In the genomic region with DNA sequence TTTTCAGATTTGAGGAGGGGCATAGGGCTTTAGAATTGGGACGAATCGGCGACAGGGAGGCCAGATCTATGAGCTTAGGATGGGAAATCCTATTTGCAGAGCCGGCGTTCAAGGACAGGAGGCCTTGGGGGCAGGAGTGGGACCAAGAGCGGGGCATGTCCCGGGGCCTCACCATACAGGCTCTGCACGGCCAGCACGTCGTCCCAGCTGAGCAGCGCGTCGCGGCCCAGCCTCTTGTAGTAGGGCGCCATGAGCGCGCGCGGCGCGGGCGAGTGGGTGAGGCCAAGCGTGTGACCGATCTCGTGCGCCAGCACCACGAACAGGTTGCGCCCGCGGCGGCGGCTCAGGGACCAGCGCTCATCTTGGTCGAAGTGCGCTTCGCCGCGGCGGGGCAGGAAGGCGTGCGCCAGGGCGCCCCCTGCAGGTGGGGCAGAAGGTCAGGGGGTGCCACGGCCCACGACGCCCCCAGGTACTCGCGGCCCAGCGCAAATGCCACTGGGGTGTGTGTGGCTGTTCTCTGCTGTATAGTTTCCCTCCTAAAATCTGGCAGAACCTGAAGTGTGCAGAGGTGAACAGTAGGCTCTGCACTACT, we compare ENCODE assay signal across 22 cellular contexts. TPM values are rescaled to one million over a fixed set of nuclear protein-coding genes. Genes with fewer than 3 reads are reported as not detected.
DNase-seq lines count a peak whose midpoint lies in the region; ATAC-seq and TF ChIP-seq lines count a peak whose summit lies in the region.
"Had no signal": no experiment of that assay in that cellular context is flagged by ENCODE, and none has a peak within 500 bp of the region (broad histone marks: within the 10 kb centered on the region; RNA-seq: fewer than 3 reads in every experiment).

No MANE protein-coding gene starts in this region.

- H3K27ac ChIP-seq in SK-N-SH (ENCODE audit: low read depth in 2 of 2, low read length in 1 of 2) (no peak overlapping the region), endodermal cell (ENCODE audit: low read depth, low read length) (no peak overlapping the region), testis (no peak overlapping the region)

- peaks cover 12% of the 10 kb centered on the region for H3K4me1 Mint-ChIP-seq in endodermal cell

- H3K79me2 ChIP-seq in SK-N-SH (ENCODE audit: insufficient read depth): no peaks in the 10 kb centered on the region
- H3K79me2 ChIP-seq in Loucy (ENCODE audit: insufficient read depth, low read length): no peaks in the 10 kb centered on the region

- TF ChIP-seq POLR2A in testis (IDR thresholded peaks at IDR 0.05): no peak

- POLR2A ChIA-PET in SK-N-SH (lab: Yijun Ruan, JAX): interaction anchor here (1.0 to 1.6 kb wide), 2 partner anchors 17 to 39 kb away, joined by 5 to 7 read pairs; partner anchors contain the start of gene TAF15

- H3K9me2 ChIP-seq in SK-N-SH (no peaks in the 10 kb centered on the region), Loucy (replicated peaks; ENCODE audit: low read depth, low read length) (no peaks in the 10 kb centered on the region)

- no peak overlapping the region for H3K4me2 ChIP-seq in SK-N-SH
- H3K4me2 ChIP-seq in Loucy (ENCODE audit: low read depth, low read length, poor library complexity, severe bottlenecking): no peak overlapping the region

- no peak overlapping the region for H3K9ac ChIP-seq in SK-N-SH
- no peak overlapping the region for H3K9ac ChIP-seq in Loucy (ENCODE audit: low read depth, low read length, poor library complexity, severe bottlenecking)
- no peak overlapping the region for H3K9ac ChIP-seq in endodermal cell (ENCODE audit: extremely low read depth, low read length, poor library complexity, severe bottlenecking)

- H2AFZ ChIP-seq in SK-N-SH (ENCODE audit: low read depth) (no peak overlapping the region), Loucy (ENCODE audit: low read length) (no peak overlapping the region)

- H3K9me3 Mint-ChIP-seq in endodermal cell: no peaks in the 10 kb centered on the region
- H3K9me3 Mint-ChIP-seq: CD8-positive, alpha-beta memory T cell; naive thymus-derived CD8-positive, alpha-beta T cell had no signal

- no peak for TF ChIP-seq RAD21 in SK-N-SH (IDR thresholded peaks at IDR 0.05; ENCODE audit: low read length)

- intact Hi-C loops in testis (cut with DNase I; ENCODE audit: low total_unique reads): loop anchor here (5.0 kb wide), 1 partner anchor 32 kb away; no protein-coding TSS in a partner anchor

- H3K27me3 Mint-ChIP-seq in endodermal cell (ENCODE audit: insufficient read depth): peaks cover 28% of the 10 kb centered on the region

- TF ChIP-seq EP300 in SK-N-SH (IDR thresholded peaks at IDR 0.05; ENCODE audit: borderline replicate concordance in 1 of 2, low read depth in 1 of 2, low read length in 1 of 2): no peak

- no peak overlapping the region for H3K4me3 Mint-ChIP-seq in endodermal cell
- H3K4me3 Mint-ChIP-seq: CD8-positive, alpha-beta memory T cell; naive thymus-derived CD8-positive, alpha-beta T cell had no signal

- TF ChIP-seq CTCF in SK-N-SH (IDR thresholded peaks at IDR 0.05) (peak; percentile 38), Loucy (conservative IDR thresholded peaks at IDR 0.05; ENCODE audit: low read length) (peak; percentile 45), endodermal cell (conservative IDR thresholded peaks at IDR 0.05) (peak; percentile 63), testis (IDR thresholded peaks at IDR 0.05) (peak in 2 of 3 experiments; percentile 3 to 28)

- no peak overlapping the region for H3K27ac Mint-ChIP-seq in endodermal cell
- H3K27ac Mint-ChIP-seq: CD8-positive, alpha-beta memory T cell had no signal

- H3K36me3 ChIP-seq in SK-N-SH (replicated peaks in 1 of 2; ENCODE audit: control insufficient read depth in 1 of 2, insufficient read depth in 2 of 2, low read length in 1 of 2): no peaks in the 10 kb centered on the region
- no peaks in the 10 kb centered on the region for H3K36me3 ChIP-seq in Loucy (ENCODE audit: insufficient read depth, low read length)
- no peaks in the 10 kb centered on the region for H3K36me3 ChIP-seq in endodermal cell (ENCODE audit: control insufficient read depth, insufficient read depth, low read length)
- no peaks in the 10 kb centered on the region for H3K36me3 ChIP-seq in testis (ENCODE audit: low read depth, missing control alignments)
- H3K36me3 ChIP-seq: tibial nerve had no signal

- CTCF ChIA-PET in SK-N-SH (lab: Yijun Ruan, JAX): interaction anchor here (0.7 to 31.2 kb wide), 7 partner anchors 11 to 157 kb away, joined by 3 to 809 read pairs (median 4); partner anchors contain the start of gene TAF15

- H3F3A ChIP-seq in SK-N-SH (replicated peaks; ENCODE audit: insufficient read depth) (no peaks in the 10 kb centered on the region), Loucy (ENCODE audit: low read depth) (no peaks in the 10 kb centered on the region)

- H3K36me3 Mint-ChIP-seq in endodermal cell (ENCODE audit: low read depth): no peaks in the 10 kb centered on the region
- H3K36me3 Mint-ChIP-seq: CD8-positive, alpha-beta memory T cell; naive thymus-derived CD8-positive, alpha-beta T cell had no signal

- H3K27me3 ChIP-seq in SK-N-SH (ENCODE audit: insufficient read depth) (no peaks in the 10 kb centered on the region), Loucy (ENCODE audit: insufficient read depth, low read length, poor library complexity, severe bottlenecking) (no peaks in the 10 kb centered on the region), endodermal cell (ENCODE audit: control insufficient read depth, insufficient read depth, low read length, poor library complexity, severe bottlenecking) (no peaks in the 10 kb centered on the region), testis (no peaks in the 10 kb centered on the region)
- H3K27me3 ChIP-seq: tibial nerve had no signal

- 94% methylated on average over 40 of the region's 48 CpGs for WGBS in SK-N-SH (ENCODE audit: low lambda C conversion rate)
- WGBS in endodermal cell (ENCODE audit: insufficient coverage in 1 of 2, insufficient read length in 1 of 2), 2 experiments: 94 to 95% methylated on average over 22 to 48 of the region's 48 CpGs
- 63 to 92% methylated on average over 24 to 48 of the region's 48 CpGs for WGBS in testis, 2 donors

- H3K4me3 ChIP-seq in SK-N-SH (ENCODE audit: low read depth in 2 of 2, low read length in 1 of 2) (no peak overlapping the region), Loucy (ENCODE audit: low read length, poor library complexity, severe bottlenecking) (no peak overlapping the region), endodermal cell (ENCODE audit: low read length) (no peak overlapping the region), testis (peak overlapping the region in 1 of 2 donors; percentile 3)
- H3K4me3 ChIP-seq: tibial nerve had no signal

- DNase-seq in SK-N-SH (peak; percentile 24), endodermal cell (no peak), testis (no peak), SKM-1 (lab: John Stamatoyannopoulos, UW; ENCODE audit: unreplicated experiment) (no peak), NCI-H1436 treated with DMSO at 0.1 percent for 48 hours (lab: John Stamatoyannopoulos, UW) (no peak)
- DNase-seq in stimulated activated naive CD8-positive, alpha-beta T cell treated with anti-CD3 and anti-CD28 coated beads, Interleukin-15, Interleukin-2, amounts not matched to agents 100 U/mL and 50 U/mL, for 24 hours: no peak
- DNase-seq: activated CD8-positive, alpha-beta memory T cell treated with anti-CD3 and anti-CD28 coated beads for 24 hours; activated effector memory CD4-positive, alpha-beta T cell treated with anti-CD3 and anti-CD28 coated beads, Interleukin-2, amount 50 U/mL, for 16 hours; aorta; CD8-positive, alpha-beta memory T cell; KBM-7; NCI-H2029; stimulated activated CD4-positive, alpha-beta T cell treated with anti-CD3 and anti-CD28 coated beads, Interleukin-2, amount 100 ng/mL, for 48 hours had no signal

- ATAC-seq in SK-N-SH treated with all-trans-retinoic acid at 6 μM for 48 hours: no peak
- ATAC-seq in stimulated activated naive CD8-positive, alpha-beta T cell treated with anti-CD3 and anti-CD28 coated beads, Interleukin-15, Interleukin-2, amounts not matched to agents 100 U/mL and 50 U/mL, for 24 hours: no peak
- ATAC-seq: naive thymus-derived CD8-positive, alpha-beta T cell; sciatic nerve had no signal

- H4K20me1 ChIP-seq in SK-N-SH (ENCODE audit: insufficient read depth) (no peaks in the 10 kb centered on the region), Loucy (ENCODE audit: insufficient read depth, low read length, poor library complexity, severe bottlenecking) (no peaks in the 10 kb centered on the region)

- H3K4me1 ChIP-seq in SK-N-SH (ENCODE audit: control insufficient read depth in 1 of 2, insufficient read depth in 2 of 2, low read depth in 1 of 2, low read length in 1 of 2): peaks cover 0 to 28% of the 10 kb centered on the region in 2 experiments; a peak in 1 of 4 replicates
- peaks cover 14% of the 10 kb centered on the region for H3K4me1 ChIP-seq in Loucy (ENCODE audit: insufficient read depth, low read length, poor library complexity, severe bottlenecking)
- no peaks in the 10 kb centered on the region for H3K4me1 ChIP-seq in endodermal cell (ENCODE audit: control insufficient read depth, insufficient read depth, low read length)
- peaks cover 30% of the 10 kb centered on the region for H3K4me1 ChIP-seq in testis

- no peaks in the 10 kb centered on the region for H3K9me3 ChIP-seq in SK-N-SH
- no peaks in the 10 kb centered on the region for H3K9me3 ChIP-seq in Loucy (ENCODE audit: insufficient read depth, low read depth, low read length)
- no peaks in the 10 kb centered on the region for H3K9me3 ChIP-seq in endodermal cell (ENCODE audit: control insufficient read depth, low read length)
- no peaks in the 10 kb centered on the region for H3K9me3 ChIP-seq in testis
- H3K9me3 ChIP-seq: tibial nerve had no signal

RNA-seq across cellular contexts. Expression of gene C17orf50, which starts 9.3 kb away (rescaled TPM):
- polyA plus RNA-seq in SK-N-SH (2012; rRNA removed) (0.05 TPM in 1 of 2 replicates, not detected in the other), testis (ENCODE audit: insufficient read depth, low read depth, low replicate concordance) (154 TPM)
- polyA plus RNA-seq in SK-N-SH (2012; cell fraction: cytosol; rRNA removed): 0.03 and 0.04 TPM in 2 replicates
- polyA plus RNA-seq in SK-N-SH (2012; cell fraction: nucleus; rRNA removed): not detected in 2 replicates
- total RNA-seq in endodermal cell (not detected), testis (100 to 1,000 TPM in 1 of 2 donors, 10 to 100 TPM in 1; 48.8 to 102 TPM)
- polyA plus RNA-seq in endodermal cell (2013, experiment 1 of 2): not detected
- not detected for polyA plus RNA-seq in endodermal cell (2013, experiment 2 of 2)
- total RNA-seq: aorta; CD8-positive, alpha-beta memory T cell; dermis microvascular lymphatic vessel endothelial cell; G401; H4; liver; sciatic nerve; tibial nerve had no signal
- polyA plus RNA-seq: aorta; CD8-positive, alpha-beta memory T cell; liver had no signal

RNA-seq across cellular contexts. Expression of gene GAS2L2, which starts 17.0 kb away (rescaled TPM):
- polyA plus RNA-seq in SK-N-SH (2012; rRNA removed): 0.02 TPM in 1 of 2 replicates, not detected in the other
- 0.01 TPM in 2 replicates for polyA plus RNA-seq in SK-N-SH (2012; cell fraction: cytosol; rRNA removed)
- 0.08 and 0.10 TPM in 2 replicates for polyA plus RNA-seq in SK-N-SH (2012; cell fraction: nucleus; rRNA removed)
- under 1 TPM in 1 of 2 donors, not detected in 1; 0.09 TPM for total RNA-seq in endodermal cell
- polyA plus RNA-seq in endodermal cell (2013, experiment 1 of 2): 0.11 TPM
- 0.12 TPM for polyA plus RNA-seq in endodermal cell (2013, experiment 2 of 2)
- total RNA-seq in testis: under 1 TPM; 0.31 to 0.71 TPM
- 0.62 TPM for polyA plus RNA-seq in testis (ENCODE audit: insufficient read depth, low read depth, low replicate concordance)
- total RNA-seq: aorta, dermis microvascular lymphatic vessel endothelial cell, G401, liver had no signal
- polyA plus RNA-seq: CD8-positive, alpha-beta memory T cell; liver; naive thymus-derived CD8-positive, alpha-beta T cell had no signal

RNA-seq across cellular contexts. Expression of gene MMP28, which starts 25.4 kb away (rescaled TPM):
- polyA plus RNA-seq in SK-N-SH (2012; rRNA removed) (0.23 and 0.33 TPM in 2 replicates), testis (ENCODE audit: insufficient read depth, low read depth, low replicate concordance) (78.3 TPM)
- 0.30 and 0.52 TPM in 2 replicates for polyA plus RNA-seq in SK-N-SH (2012; cell fraction: cytosol; rRNA removed)
- polyA plus RNA-seq in SK-N-SH (2012; cell fraction: nucleus; rRNA removed): 0.32 and 0.40 TPM in 2 replicates
- total RNA-seq in endodermal cell (not detected), testis (100 to 1,000 TPM; 179 to 237 TPM)
- polyA plus RNA-seq in endodermal cell (2013, experiment 1 of 2): 1.00 TPM
- polyA plus RNA-seq in endodermal cell (2013, experiment 2 of 2): 0.75 TPM
- total RNA-seq: CD8-positive, alpha-beta memory T cell; G401 had no signal
- polyA plus RNA-seq: CD8-positive, alpha-beta memory T cell had no signal

RNA-seq across cellular contexts. Expression of gene RASL10B, which starts 38.6 kb away (rescaled TPM):
- polyA plus RNA-seq in SK-N-SH (2012; rRNA removed) (4.2 and 4.3 TPM in 2 replicates), testis (ENCODE audit: insufficient read depth, low read depth, low replicate concordance) (3.8 TPM)
- polyA plus RNA-seq in SK-N-SH (2012; cell fraction: cytosol; rRNA removed): 2.2 and 3.8 TPM in 2 replicates
- 6.4 and 8.3 TPM in 2 replicates for polyA plus RNA-seq in SK-N-SH (2012; cell fraction: nucleus; rRNA removed)
- total RNA-seq in endodermal cell (10 to 100 TPM; 28.6 to 31.9 TPM), testis (1 to 10 TPM; 2.5 to 4.8 TPM)
- 15.8 TPM for polyA plus RNA-seq in endodermal cell (2013, experiment 1 of 2)
- polyA plus RNA-seq in endodermal cell (2013, experiment 2 of 2): 16.5 TPM

RNA-seq across cellular contexts. Expression of gene TAF15, which starts 39.3 kb away (rescaled TPM):
- polyA plus RNA-seq in SK-N-SH (2012; rRNA removed) (67.5 and 78.0 TPM in 2 replicates), testis (ENCODE audit: insufficient read depth, low read depth, low replicate concordance) (185 TPM)
- 117 and 139 TPM in 2 replicates for polyA plus RNA-seq in SK-N-SH (2012; cell fraction: cytosol; rRNA removed)
- 43.9 and 71.3 TPM in 2 replicates for polyA plus RNA-seq in SK-N-SH (2012; cell fraction: nucleus; rRNA removed)
- total RNA-seq in endodermal cell (100 to 1,000 TPM; 230 to 247 TPM), testis (100 to 1,000 TPM; 133 to 160 TPM)
- polyA plus RNA-seq in endodermal cell (2013, experiment 1 of 2): 213 TPM
- 212 TPM for polyA plus RNA-seq in endodermal cell (2013, experiment 2 of 2)

Comparison
In these comparisons a context has a peak if more than half of its experiments do, and no peak if none do; other contexts are left out.
1. RNA of gene C17orf50, which starts 9.3 kb away (total RNA-seq): 48.8 to 102 TPM in testis; not detected in endodermal cell; every median in the first group is over 10 times any median in the second.
2. RNA of gene MMP28, which starts 25.4 kb away (total RNA-seq): 179 to 237 TPM in testis; not detected in endodermal cell; every median in the first group is over 100 times any median in the second.
3. Peak in every context shown above with its lines, with median percentiles within 50 percentile points of each other: CTCF ChIP-seq.